10 cellular contexts compared by ENCODE assay signal in the genomic region with DNA sequence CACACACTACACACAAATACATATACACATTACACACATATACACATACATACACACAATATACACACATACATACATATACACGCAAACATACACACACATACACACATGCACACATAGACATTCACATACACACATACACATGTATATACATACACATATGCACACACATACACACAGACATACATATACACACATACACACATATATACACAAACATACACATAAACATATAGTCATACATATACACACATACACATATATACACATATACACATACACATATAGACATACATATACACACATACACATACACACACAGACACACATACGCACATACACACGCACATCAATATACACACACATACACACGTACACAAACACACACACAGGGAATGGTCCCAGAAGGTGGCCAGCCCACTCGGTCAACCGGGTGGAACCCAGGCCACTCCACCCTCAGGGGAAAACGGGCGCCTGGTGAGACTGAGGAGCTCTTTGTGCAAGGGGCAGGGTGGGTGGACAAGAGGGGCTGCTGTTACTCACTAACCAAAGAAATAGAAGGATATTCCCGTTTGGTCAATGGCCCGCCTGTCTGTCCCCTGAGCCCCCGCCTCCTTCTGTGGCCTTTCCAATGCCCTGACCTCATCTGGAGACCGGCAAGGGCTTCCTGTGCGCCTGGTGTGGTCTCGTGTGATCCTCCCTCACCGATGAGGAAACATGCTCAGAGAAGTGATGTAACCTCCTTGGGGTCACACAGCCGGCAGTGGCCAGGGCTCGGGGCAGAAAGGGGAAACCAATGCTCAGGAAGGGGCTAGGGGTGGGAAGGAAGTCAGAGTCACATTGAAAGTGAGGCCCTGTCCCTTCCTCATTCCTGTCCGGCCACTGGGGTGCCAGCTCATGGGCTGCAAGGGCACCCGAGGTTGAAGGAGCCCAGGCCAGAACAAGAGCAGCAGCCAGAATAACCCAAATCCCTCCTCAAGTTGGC. TPM values are rescaled to one million over a fixed set of nuclear protein-coding genes. Genes with fewer than 3 reads are reported as not detected.
DNase-seq lines count a peak whose midpoint lies in the region; ATAC-seq and TF ChIP-seq lines count a peak whose summit lies in the region.
"Had no signal": no experiment of that assay in that cellular context is flagged by ENCODE, and none has a peak within 500 bp of the region (broad histone marks: within the 10 kb centered on the region; RNA-seq: fewer than 3 reads in every experiment).

No MANE protein-coding gene starts in this region.

- H3K27me3 Mint-ChIP-seq in natural killer cell treated with Interleukin-12 subunit alpha and Interleukin-12 subunit beta and Interleukin-15 and Interleukin-18, amount 100 ng/mL, for 72 hours, result peaks cover 9 to 14% of the 10 kb centered on the region in 2 donors

- no peaks in the 10 kb centered on the region for H3K36me3 Mint-ChIP-seq in natural killer cell treated with Interleukin-12 subunit alpha and Interleukin-12 subunit beta and Interleukin-15 and Interleukin-18, amount 100 ng/mL, for 72 hours

- no peak for TF ChIP-seq CTCF in fibroblast of villous mesenchyme (IDR thresholded peaks at IDR 0.05; ENCODE audit: insufficient read depth, low read depth, low read length)

- H3K4me3 Mint-ChIP-seq in natural killer cell treated with Interleukin-12 subunit alpha and Interleukin-12 subunit beta and Interleukin-15 and Interleukin-18, amount 100 ng/mL, for 72 hours, result peak overlapping the region; percentile 45

- peaks cover 12% of the 10 kb centered on the region in 2 donors for H3K4me1 Mint-ChIP-seq in natural killer cell treated with Interleukin-12 subunit alpha and Interleukin-12 subunit beta and Interleukin-15 and Interleukin-18, amount 100 ng/mL, for 72 hours (ENCODE audit: low read depth in 2 of 2)

- DNase-seq in AML-193 (lab: John Stamatoyannopoulos, UW) (peak; percentile 84 to 86), NOMO-1 treated with dmso at 0.1 percent for 144 hours (lab: John Stamatoyannopoulos, UW; ENCODE audit: unreplicated experiment) (peak; percentile 70), fibroblast of villous mesenchyme (ENCODE audit: low read depth) (peak; percentile 4), NCI-H1436 treated with DMSO at 0.1 percent for 48 hours (lab: John Stamatoyannopoulos, UW) (no peak)
- peak; percentile 65 for DNase-seq in natural killer cell treated with Interleukin-12 subunit alpha and Interleukin-12 subunit beta and Interleukin-15 and Interleukin-18, amount 100 ng/mL, for 72 hours (ENCODE audit: low spot score)
- DNase-seq in activated CD4-positive, alpha-beta T cell treated with anti-CD3 and anti-CD28 coated beads, Interleukin-2, amount 50 U/mL, for 1 hour, result no peak
- DNase-seq: activated CD8-positive, alpha-beta memory T cell treated with anti-CD3 and anti-CD28 coated beads, Interleukin-2, amount 50 U/mL, for 48 hours; stimulated activated CD4-positive, alpha-beta T cell treated with anti-CD3 and anti-CD28 coated beads, Interleukin-2, amount 100 ng/mL, for 48 hours had no signal

- no peak overlapping the region for H3K4me3 ChIP-seq in fibroblast of villous mesenchyme (ENCODE audit: low read depth, low read length)

- ATAC-seq in natural killer cell treated with Interleukin-12 subunit alpha and Interleukin-12 subunit beta and Interleukin-15 and Interleukin-18, amount 100 ng/mL, for 72 hours, result peak; percentile 82 to 88
- ATAC-seq in HG02763 (IDR thresholded peaks at IDR 0.05; ENCODE audit: unreplicated experiment) (no peak), HG03135 (IDR thresholded peaks at IDR 0.05; ENCODE audit: unreplicated experiment) (no peak)

- H3K9me3 Mint-ChIP-seq in natural killer cell treated with Interleukin-12 subunit alpha and Interleukin-12 subunit beta and Interleukin-15 and Interleukin-18, amount 100 ng/mL, for 72 hours, result no peaks in the 10 kb centered on the region

- H3K27ac Mint-ChIP-seq in natural killer cell treated with Interleukin-12 subunit alpha and Interleukin-12 subunit beta and Interleukin-15 and Interleukin-18, amount 100 ng/mL, for 72 hours, result peak overlapping the region; percentile 7 to 53

RNA-seq across cellular contexts. Expression of a gene that starts 5.3 kb away (rescaled TPM):
- total RNA-seq in fibroblast of villous mesenchyme, result 0.43 and 0.97 TPM in 2 replicates
- total RNA-seq in natural killer cell treated with Interleukin-12 subunit alpha and Interleukin-12 subunit beta and Interleukin-15 and Interleukin-18, amount 100 ng/mL, for 72 hours, result not detected

RNA-seq across cellular contexts. Expression of a gene that starts 52.5 kb away (rescaled TPM):
- 50.3 and 52.2 TPM in 2 replicates for total RNA-seq in fibroblast of villous mesenchyme
- 10 to 100 TPM; 29.7 to 31.2 TPM for total RNA-seq in natural killer cell treated with Interleukin-12 subunit alpha and Interleukin-12 subunit beta and Interleukin-15 and Interleukin-18, amount 100 ng/mL, for 72 hours

Comparison
In these comparisons a context has a peak if more than half of its experiments do, and no peak if none do; other contexts are left out.
1. DNase-seq: peak in AML-193 (2 of 2), NOMO-1 treated with dmso at 0.1 percent for 144 hours (single experiment), fibroblast of villous mesenchyme (single experiment) and natural killer cell treated with Interleukin-12 subunit alpha and Interleukin-12 subunit beta and Interleukin-15 and Interleukin-18, amount 100 ng/mL, for 72 hours (single experiment); none in NCI-H1436 treated with DMSO at 0.1 percent for 48 hours (single experiment) and activated CD4-positive, alpha-beta T cell treated with anti-CD3 and anti-CD28 coated beads, Interleukin-2, amount 50 U/mL, for 1 hour (single experiment).
2. ATAC-seq: peak in natural killer cell treated with Interleukin-12 subunit alpha and Interleukin-12 subunit beta and Interleukin-15 and Interleukin-18, amount 100 ng/mL, for 72 hours (2 of 2); none in HG02763 (single experiment) and HG03135 (single experiment).